Comparison of ENCODE assay signal across 1 cellular context in the genomic region with DNA sequence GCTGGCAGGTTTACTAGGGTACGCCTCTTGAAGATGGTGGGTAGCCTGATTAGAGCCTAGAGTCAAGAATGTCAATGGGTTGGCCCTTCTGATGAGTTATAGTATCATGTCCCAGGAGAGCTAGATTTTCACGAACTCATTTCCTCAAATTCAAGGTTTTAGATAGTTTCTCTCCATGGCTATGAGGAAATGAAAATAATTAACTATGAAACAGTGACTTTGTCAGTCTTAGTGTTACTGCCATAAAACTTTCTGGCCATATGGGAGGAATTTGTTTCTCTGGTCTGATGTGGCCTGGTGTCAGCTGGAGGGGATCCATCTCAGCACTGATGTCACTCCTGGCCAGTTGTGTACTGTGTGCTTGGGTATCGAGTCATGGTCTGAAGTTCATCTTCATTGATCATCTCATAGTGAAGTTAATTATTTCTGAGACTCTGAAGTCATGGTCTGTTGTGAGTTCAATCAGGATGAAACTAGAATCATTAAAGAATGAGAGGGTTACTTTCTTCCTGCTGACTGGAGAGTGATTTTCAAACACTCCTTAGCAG.
TF ChIP-seq lines count a peak whose summit lies in the region.

No MANE protein-coding gene starts in this region.

TF ChIP-seq in GM12878, 131 proteins besides CTCF, POLR2A, EP300 and RAD21 (continued from another document):
- TF ChIP-seq, protein P1, sequence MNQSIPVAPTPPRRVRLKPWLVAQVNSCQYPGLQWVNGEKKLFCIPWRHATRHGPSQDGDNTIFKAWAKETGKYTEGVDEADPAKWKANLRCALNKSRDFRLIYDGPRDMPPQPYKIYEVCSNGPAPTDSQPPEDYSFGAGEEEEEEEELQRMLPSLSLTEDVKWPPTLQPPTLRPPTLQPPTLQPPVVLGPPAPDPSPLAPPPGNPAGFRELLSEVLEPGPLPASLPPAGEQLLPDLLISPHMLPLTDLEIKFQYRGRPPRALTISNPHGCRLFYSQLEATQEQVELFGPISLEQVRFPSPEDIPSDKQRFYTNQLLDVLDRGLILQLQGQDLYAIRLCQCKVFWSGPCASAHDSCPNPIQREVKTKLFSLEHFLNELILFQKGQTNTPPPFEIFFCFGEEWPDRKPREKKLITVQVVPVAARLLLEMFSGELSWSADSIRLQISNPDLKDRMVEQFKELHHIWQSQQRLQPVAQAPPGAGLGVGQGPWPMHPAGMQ (IDR thresholded peaks at IDR 0.05; ENCODE audit: borderline replicate concordance), result no peak; the same call in 1 of the 2 replicates
- TF ChIP-seq, protein P2, sequence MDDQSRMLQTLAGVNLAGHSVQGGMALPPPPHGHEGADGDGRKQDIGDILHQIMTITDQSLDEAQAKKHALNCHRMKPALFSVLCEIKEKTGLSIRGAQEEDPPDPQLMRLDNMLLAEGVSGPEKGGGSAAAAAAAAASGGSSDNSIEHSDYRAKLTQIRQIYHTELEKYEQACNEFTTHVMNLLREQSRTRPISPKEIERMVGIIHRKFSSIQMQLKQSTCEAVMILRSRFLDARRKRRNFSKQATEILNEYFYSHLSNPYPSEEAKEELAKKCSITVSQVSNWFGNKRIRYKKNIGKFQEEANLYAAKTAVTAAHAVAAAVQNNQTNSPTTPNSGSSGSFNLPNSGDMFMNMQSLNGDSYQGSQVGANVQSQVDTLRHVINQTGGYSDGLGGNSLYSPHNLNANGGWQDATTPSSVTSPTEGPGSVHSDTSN (IDR thresholded peaks at IDR 0.05; ENCODE audit: insufficient replicate concordance, low read depth, low read length), result peak; percentile 30
- TF ChIP-seq CREB1 (IDR thresholded peaks at IDR 0.05; ENCODE audit: low read depth), result 0 out of 2 replicates have a peak, but pooled peaks have one; percentile 16
- TF ChIP-seq MTA2 (IDR thresholded peaks at IDR 0.05; ENCODE audit: low read depth), result peak; percentile 86
- TF ChIP-seq SPI1 (IDR thresholded peaks at IDR 0.05; ENCODE audit: borderline replicate concordance, insufficient read depth, low read depth, low read length), result peak; percentile 64; the same call in 1 of the 2 replicates
- TF ChIP-seq RB1 (IDR thresholded peaks at IDR 0.05; ENCODE audit: borderline replicate concordance), result no peak
- TF ChIP-seq, protein P3, sequence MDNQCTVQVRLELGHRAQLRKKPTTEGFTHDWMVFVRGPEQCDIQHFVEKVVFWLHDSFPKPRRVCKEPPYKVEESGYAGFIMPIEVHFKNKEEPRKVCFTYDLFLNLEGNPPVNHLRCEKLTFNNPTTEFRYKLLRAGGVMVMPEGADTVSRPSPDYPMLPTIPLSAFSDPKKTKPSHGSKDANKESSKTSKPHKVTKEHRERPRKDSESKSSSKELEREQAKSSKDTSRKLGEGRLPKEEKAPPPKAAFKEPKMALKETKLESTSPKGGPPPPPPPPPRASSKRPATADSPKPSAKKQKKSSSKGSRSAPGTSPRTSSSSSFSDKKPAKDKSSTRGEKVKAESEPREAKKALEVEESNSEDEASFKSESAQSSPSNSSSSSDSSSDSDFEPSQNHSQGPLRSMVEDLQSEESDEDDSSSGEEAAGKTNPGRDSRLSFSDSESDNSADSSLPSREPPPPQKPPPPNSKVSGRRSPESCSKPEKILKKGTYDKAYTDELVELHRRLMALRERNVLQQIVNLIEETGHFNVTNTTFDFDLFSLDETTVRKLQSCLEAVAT (IDR thresholded peaks at IDR 0.05), result no peak
- no peak for TF ChIP-seq NFXL1 (IDR thresholded peaks at IDR 0.05; ENCODE audit: borderline replicate concordance)
- no peak for TF ChIP-seq RAD51 (IDR thresholded peaks at IDR 0.05)
- TF ChIP-seq IKZF2 (IDR thresholded peaks at IDR 0.05), result peak; percentile 41; a peak in 2 of 4 replicates
- TF ChIP-seq IKZF1 (conservative IDR thresholded peaks at IDR 0.05), result peak; percentile 59
- TF ChIP-seq DPF2 (IDR thresholded peaks at IDR 0.05), result no peak
